9 cellular contexts compared by ENCODE assay signal in the genomic region with DNA sequence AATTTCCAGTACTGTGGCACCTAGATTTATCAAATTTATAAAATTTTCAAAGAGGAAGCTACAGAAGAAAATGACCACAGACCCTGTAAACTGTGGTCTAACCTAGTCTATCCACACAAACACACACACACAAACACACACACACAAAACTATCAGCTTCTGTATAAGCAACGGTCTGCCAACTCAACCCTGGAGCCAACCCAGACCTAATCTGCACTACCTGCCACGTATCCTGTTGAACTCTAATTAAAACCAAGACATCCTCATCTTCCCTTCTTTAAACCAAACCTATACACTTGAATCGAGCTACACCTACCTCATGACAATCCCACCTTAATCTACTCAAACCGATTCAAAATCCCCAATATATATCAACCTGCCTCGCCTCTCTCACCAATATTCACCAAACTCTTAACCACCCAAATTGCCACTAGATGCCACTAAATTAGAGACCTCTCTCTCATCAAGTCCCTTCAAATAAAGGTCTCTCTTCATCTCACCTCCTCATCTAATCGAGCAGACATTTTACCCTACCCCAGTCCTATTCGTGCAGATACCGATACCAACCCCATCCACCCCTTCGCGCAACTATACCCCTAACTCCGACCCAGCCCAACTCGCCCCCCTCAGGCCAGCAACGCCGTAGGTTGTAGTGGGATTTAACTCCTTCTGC. TPM values are rescaled to one million over a fixed set of nuclear protein-coding genes. Genes with fewer than 3 reads are reported as not detected.
A peak's percentile ranks its signal among the peaks of the same experiment; 100 is the strongest.
DNase-seq lines count a peak whose midpoint lies in the region; ATAC-seq and TF ChIP-seq lines count a peak whose summit lies in the region.
"Had no signal": no experiment of that assay in that cellular context is flagged by ENCODE, and none has a peak within 500 bp of the region (broad histone marks: within the 10 kb centered on the region; RNA-seq: fewer than 3 reads in every experiment).

No MANE protein-coding gene starts in this region.

- peaks cover 10 to 57% of the 10 kb centered on the region in 2 donors for H3K36me3 ChIP-seq in gastroesophageal sphincter
- H3K36me3 ChIP-seq in spleen = peaks cover 3 to 62% (median 52%) of the 10 kb centered on the region in 6 donors

- no peaks in the 10 kb centered on the region for H3K27me3 ChIP-seq in gastroesophageal sphincter
- no peaks in the 10 kb centered on the region for H3K27me3 ChIP-seq in spleen (replicated peaks in 1 of 7)

- WGBS in gastroesophageal sphincter (ENCODE audit: low coverage in 1 of 2), 2 donors = 0% methylated on average over 2 to 12 of the region's 14 CpGs
- 0 to 1% (median 1%) methylated on average over 14 of the region's 14 CpGs for WGBS in spleen, 5 donors

- TF ChIP-seq CTCF in gastroesophageal sphincter (IDR thresholded peaks at IDR 0.05) = no peak
- TF ChIP-seq CTCF in spleen (IDR thresholded peaks at IDR 0.05 in 8 of 11, conservative IDR thresholded peaks at IDR 0.05 in 3 of 11) = peak in 1 of 11 experiments; percentile 4

- ATAC-seq in GM18868 (IDR thresholded peaks at IDR 0.05; ENCODE audit: unreplicated experiment) = peak; percentile 39
- no peak for ATAC-seq in gastroesophageal sphincter
- ATAC-seq in GM19467 (IDR thresholded peaks at IDR 0.05; ENCODE audit: unreplicated experiment) = no peak

- peak overlapping the region; percentile 88 to 99 (median 94) for H3K27ac ChIP-seq in gastroesophageal sphincter
- peak overlapping the region; percentile 96 to 99 (median 98) for H3K27ac ChIP-seq in spleen

- DNase-seq in spleen (peak; percentile 15), NCI-H2029 treated with DMSO at 0.1 percent for 48 hours (lab: John Stamatoyannopoulos, UW) (no peak), DMS53 treated with DMSO at 0.1 percent for 48 hours (lab: John Stamatoyannopoulos, UW; ENCODE audit: unreplicated experiment) (no peak), SHP77 (lab: John Stamatoyannopoulos, UW) (no peak)

- H3K4me3 ChIP-seq in gastroesophageal sphincter = peak overlapping the region; percentile 76 to 81
- peak overlapping the region; percentile 67 to 88 (median 78) for H3K4me3 ChIP-seq in spleen

- intact Hi-C loops in spleen (cut with DNase I; ENCODE audit: low total_unique reads) = no loop called here

- H3K4me1 ChIP-seq in gastroesophageal sphincter (peaks cover 0 to 50% (median 14%) of the 10 kb centered on the region in 3 donors), spleen (peaks cover 32 to 78% (median 50%) of the 10 kb centered on the region in 6 donors)

- no peaks in the 10 kb centered on the region for H3K9me3 ChIP-seq in gastroesophageal sphincter
- no peaks in the 10 kb centered on the region for H3K9me3 ChIP-seq in spleen

- no peak for TF ChIP-seq EP300 in gastroesophageal sphincter (IDR thresholded peaks at IDR 0.05)

- TF ChIP-seq POLR2A in gastroesophageal sphincter (IDR thresholded peaks at IDR 0.05) = no peak
- no peak for TF ChIP-seq POLR2A in spleen (IDR thresholded peaks at IDR 0.05)

TF ChIP-seq in PFSK-1, 5 proteins besides CTCF, POLR2A, EP300 and RAD21:
- TF ChIP-seq, protein P1, sequence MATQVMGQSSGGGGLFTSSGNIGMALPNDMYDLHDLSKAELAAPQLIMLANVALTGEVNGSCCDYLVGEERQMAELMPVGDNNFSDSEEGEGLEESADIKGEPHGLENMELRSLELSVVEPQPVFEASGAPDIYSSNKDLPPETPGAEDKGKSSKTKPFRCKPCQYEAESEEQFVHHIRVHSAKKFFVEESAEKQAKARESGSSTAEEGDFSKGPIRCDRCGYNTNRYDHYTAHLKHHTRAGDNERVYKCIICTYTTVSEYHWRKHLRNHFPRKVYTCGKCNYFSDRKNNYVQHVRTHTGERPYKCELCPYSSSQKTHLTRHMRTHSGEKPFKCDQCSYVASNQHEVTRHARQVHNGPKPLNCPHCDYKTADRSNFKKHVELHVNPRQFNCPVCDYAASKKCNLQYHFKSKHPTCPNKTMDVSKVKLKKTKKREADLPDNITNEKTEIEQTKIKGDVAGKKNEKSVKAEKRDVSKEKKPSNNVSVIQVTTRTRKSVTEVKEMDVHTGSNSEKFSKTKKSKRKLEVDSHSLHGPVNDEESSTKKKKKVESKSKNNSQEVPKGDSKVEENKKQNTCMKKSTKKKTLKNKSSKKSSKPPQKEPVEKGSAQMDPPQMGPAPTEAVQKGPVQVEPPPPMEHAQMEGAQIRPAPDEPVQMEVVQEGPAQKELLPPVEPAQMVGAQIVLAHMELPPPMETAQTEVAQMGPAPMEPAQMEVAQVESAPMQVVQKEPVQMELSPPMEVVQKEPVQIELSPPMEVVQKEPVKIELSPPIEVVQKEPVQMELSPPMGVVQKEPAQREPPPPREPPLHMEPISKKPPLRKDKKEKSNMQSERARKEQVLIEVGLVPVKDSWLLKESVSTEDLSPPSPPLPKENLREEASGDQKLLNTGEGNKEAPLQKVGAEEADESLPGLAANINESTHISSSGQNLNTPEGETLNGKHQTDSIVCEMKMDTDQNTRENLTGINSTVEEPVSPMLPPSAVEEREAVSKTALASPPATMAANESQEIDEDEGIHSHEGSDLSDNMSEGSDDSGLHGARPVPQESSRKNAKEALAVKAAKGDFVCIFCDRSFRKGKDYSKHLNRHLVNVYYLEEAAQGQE (IDR thresholded peaks at IDR 0.05; ENCODE audit: insufficient read depth in 1 of 2, low read depth in 2 of 2, low read length in 2 of 2) = no peak
- TF ChIP-seq POLR2AphosphoS5 (IDR thresholded peaks at IDR 0.05; ENCODE audit: low read depth, low read length) (no peak), TAF1 (IDR thresholded peaks at IDR 0.05; ENCODE audit: borderline replicate concordance, insufficient read depth, low read length) (no peak), FOXP2 (optimal IDR thresholded peaks at IDR 0.05; ENCODE audit: borderline replicate concordance, extremely low read depth, extremely low read length, insufficient read depth) (no peak), SIN3A (IDR thresholded peaks at IDR 0.05; ENCODE audit: borderline replicate concordance, insufficient read depth, low read length) (peak; percentile 90; the same call in 1 of the 2 replicates)
TF ChIP-seq in PFSK-1: peak in this region for 1.

RNA-seq across cellular contexts. Expression of a gene that starts 0.8 kb away (rescaled TPM):
- polyA plus RNA-seq in PFSK-1 (2012; ENCODE audit: insufficient read length, low read depth) = 82.7 TPM
- total RNA-seq in gastroesophageal sphincter = 100 to 1,000 TPM in 1 of 4 donors, 10 to 100 TPM in 3; 55.7 to 121 (median 91.8) TPM
- 100 to 1,000 TPM; 148 to 228 (median 211) TPM for total RNA-seq in spleen
- 100 to 1,000 TPM in 2 of 3 donors, 10 to 100 TPM in 1; 59.2 to 126 (median 119) TPM for polyA plus RNA-seq in spleen

RNA-seq across cellular contexts. Expression of a gene that starts 1.2 kb away (rescaled TPM):
- 21.2 TPM for polyA plus RNA-seq in PFSK-1 (2012; ENCODE audit: insufficient read length, low read depth)
- total RNA-seq in gastroesophageal sphincter (10 to 100 TPM; 31.3 to 38.2 (median 33.4) TPM), spleen (10 to 100 TPM; 34.3 to 43.2 (median 37.8) TPM)
- polyA plus RNA-seq in spleen = 10 to 100 TPM; 28.0 to 47.0 (median 40.2) TPM

RNA-seq across cellular contexts. Expression of a gene that starts 10.7 kb away (rescaled TPM):
- 0.14 TPM for polyA plus RNA-seq in PFSK-1 (2012; ENCODE audit: insufficient read length, low read depth)
- under 1 TPM in 2 of 4 donors, not detected in 2; 0.13 to 0.31 TPM for total RNA-seq in gastroesophageal sphincter
- not detected for total RNA-seq in spleen
- not detected for polyA plus RNA-seq in spleen
- total RNA-seq: activated naive CD8-positive, alpha-beta T cell treated with anti-CD3 and anti-CD28 coated beads, Interleukin-2, amount 10 ng/mL, durations not matched to agents 7 days and 5 days had no signal

RNA-seq across cellular contexts. Expression of a gene that starts 24.9 kb away (rescaled TPM):
- polyA plus RNA-seq in PFSK-1 (2012; ENCODE audit: insufficient read length, low read depth) = not detected
- total RNA-seq in gastroesophageal sphincter (not detected), spleen (1 to 10 TPM in 4 of 7 donors, under 1 TPM in 3; 0.64 to 9.6 (median 1.6) TPM)
- 1 to 10 TPM; 1.2 to 3.5 (median 1.3) TPM for polyA plus RNA-seq in spleen

RNA-seq across cellular contexts. Expression of a gene that starts 36.8 kb away (rescaled TPM):
- polyA plus RNA-seq in PFSK-1 (2012; ENCODE audit: insufficient read length, low read depth) = 6.0 TPM
- total RNA-seq in gastroesophageal sphincter (1 to 10 TPM; 1.5 to 3.6 (median 2.6) TPM), spleen (1 to 10 TPM; 2.6 to 9.4 (median 6.5) TPM)
- polyA plus RNA-seq in spleen = 1 to 10 TPM; 1.3 to 6.3 (median 3.1) TPM
